37 cellular contexts compared by ENCODE assay signal in genomic region chr13:69035771-69036170, GRCh38.
"Had no signal": no experiment of that assay in that cellular context is flagged by ENCODE, and none has a peak within 500 bp of the region (broad histone marks: within the 10 kb centered on the region; RNA-seq: fewer than 3 reads in every experiment).

No MANE protein-coding gene starts in this region.

- H3K36me3 ChIP-seq: adrenal gland, ascending aorta, brain microvascular endothelial cell, breast epithelium, cardiac muscle cell had no signal

- H3K27ac ChIP-seq: adrenal gland, ascending aorta, body of pancreas, brain microvascular endothelial cell, breast epithelium, cardiac muscle cell had no signal

- H3K27ac Mint-ChIP-seq: activated naive CD4-positive, alpha-beta T cell treated with anti-CD3 and anti-CD28 coated beads for 36 hours; activated naive CD4-positive, alpha-beta T cell treated with anti-CD3 and anti-CD28 coated beads, Interleukin-2, amount 10 ng/mL, durations not matched to agents 7 days and 5 days; activated naive CD4-positive, alpha-beta T cell treated with anti-CD3 and anti-CD28 coated beads, Interleukin-2, amount 50 U/mL, for 24 hours; activated naive CD4-positive, alpha-beta T cell treated with anti-CD3 and anti-CD28 coated beads, Interleukin-2, amount 50 U/mL, for 72 hours; activated naive CD8-positive, alpha-beta T cell; activated naive CD8-positive, alpha-beta T cell treated with anti-CD3 and anti-CD28 coated beads for 36 hours; activated naive CD8-positive, alpha-beta T cell treated with anti-CD3 and anti-CD28 coated beads, Interleukin-2, amount 10 ng/mL, durations not matched to agents 7 days and 5 days; activated naive CD8-positive, alpha-beta T cell treated with anti-CD3 and anti-CD28 coated beads, Interleukin-2, amount 50 U/mL, for 24 hours; activated T-cell treated with anti-CD3 and anti-CD28 coated beads, Interleukin-2, amount 50 U/mL, for 24 hours; activated T-cell treated with anti-CD3 and anti-CD28 coated beads, Interleukin-2, amount 50 U/mL, for 72 hours; activated T-helper 1 cell treated with anti-CD3 and anti-CD28 coated beads, Interleukin-12 subunit alpha, Interleukin-12 subunit beta, Interleukin-2, Interleukin-4 antibody, amounts not matched to agents 30 ng/mL and 10 ng/mL and 1 ng/mL, durations not matched to agents 14 hours and 24 hours and 36 hours; activated T-helper 17 cell treated with anti-CD3 and anti-CD28 coated beads, Interleukin-2, amount 50 U/mL, for 72 hours; activated T-helper 2 cell treated with anti-CD3 and anti-CD28 coated beads, Interferon-gamma antibody, Interleukin-2, Interleukin-4, amounts not matched to agents 10 μg/mL and 5 μg/mL and 100 μg/mL, durations not matched to agents 14 hours and 24 hours and 36 hours; brain had no signal

- H3K9me3 Mint-ChIP-seq: activated naive CD4-positive, alpha-beta T cell treated with anti-CD3 and anti-CD28 coated beads for 36 hours; activated T-helper 17 cell treated with anti-CD3 and anti-CD28 coated beads, Interleukin-2, amount 50 U/mL, for 72 hours; brain had no signal

- H3K27me3 Mint-ChIP-seq: activated naive CD4-positive, alpha-beta T cell treated with anti-CD3 and anti-CD28 coated beads, Interleukin-2, amount 10 ng/mL, durations not matched to agents 7 days and 5 days; activated naive CD4-positive, alpha-beta T cell treated with anti-CD3 and anti-CD28 coated beads, Interleukin-2, amount 50 U/mL, for 24 hours; activated naive CD8-positive, alpha-beta T cell; activated naive CD8-positive, alpha-beta T cell treated with anti-CD3 and anti-CD28 coated beads for 36 hours; activated naive CD8-positive, alpha-beta T cell treated with anti-CD3 and anti-CD28 coated beads, Interleukin-2, amount 10 ng/mL, durations not matched to agents 7 days and 5 days; activated naive CD8-positive, alpha-beta T cell treated with anti-CD3 and anti-CD28 coated beads, Interleukin-2, amount 50 U/mL, for 24 hours; activated T-cell treated with anti-CD3 and anti-CD28 coated beads, Interleukin-2, amount 50 U/mL, for 24 hours; activated T-helper 17 cell treated with anti-CD3 and anti-CD28 coated beads, Interleukin-2, amount 50 U/mL, for 72 hours; central memory CD8-positive, alpha-beta T cell had no signal

- H3K4me1 ChIP-seq: adrenal gland, ascending aorta, body of pancreas, breast epithelium had no signal

- H3K9me3 ChIP-seq: adrenal gland, ascending aorta, body of pancreas, breast epithelium had no signal

- ATAC-seq: activated naive CD4-positive, alpha-beta T cell treated with anti-CD3 and anti-CD28 coated beads, Interleukin-2, amount 50 U/mL, for 72 hours; activated naive CD8-positive, alpha-beta T cell treated with anti-CD3 and anti-CD28 coated beads, Interleukin-2, amount 50 U/mL, for 24 hours; activated T-cell treated with anti-CD3 and anti-CD28 coated beads, Interleukin-2, amount 50 U/mL, for 4 hours; activated T-cell treated with anti-CD3 and anti-CD28 coated beads, Interleukin-2, amount 50 U/mL, for 72 hours; activated T-helper 17 cell treated with anti-CD3 and anti-CD28 coated beads, Interleukin-2, amount 50 U/mL, for 72 hours; body of pancreas had no signal

- H3K36me3 Mint-ChIP-seq: activated naive CD4-positive, alpha-beta T cell treated with anti-CD3 and anti-CD28 coated beads, Interleukin-2, amount 10 ng/mL, durations not matched to agents 7 days and 5 days; activated naive CD4-positive, alpha-beta T cell treated with anti-CD3 and anti-CD28 coated beads, Interleukin-2, amount 50 U/mL, for 24 hours; activated naive CD4-positive, alpha-beta T cell treated with anti-CD3 and anti-CD28 coated beads, Interleukin-2, amount 50 U/mL, for 72 hours; activated naive CD8-positive, alpha-beta T cell; activated naive CD8-positive, alpha-beta T cell treated with anti-CD3 and anti-CD28 coated beads for 36 hours; activated naive CD8-positive, alpha-beta T cell treated with anti-CD3 and anti-CD28 coated beads, Interleukin-2, amount 10 ng/mL, durations not matched to agents 7 days and 5 days; brain had no signal

- H3K4me3 ChIP-seq: adrenal gland, ascending aorta, body of pancreas, breast epithelium, cardiac muscle cell had no signal

- DNase-seq: activated effector memory CD4-positive, alpha-beta T cell treated with anti-CD3 and anti-CD28 coated beads, Interleukin-2, amount 50 U/mL, for 16 hours; activated effector memory CD4-positive, alpha-beta T cell treated with Interleukin-2 at 50 U/mL for 16 hours; activated gamma-delta T cell; activated gamma-delta T cell treated with Interleukin-2 at 50 U/mL for 16 hours; activated naive CD4-positive, alpha-beta T cell; activated naive CD4-positive, alpha-beta T cell treated with anti-CD3 and anti-CD28 coated beads for 36 hours; activated naive CD4-positive, alpha-beta T cell treated with anti-CD3 and anti-CD28 coated beads, Interleukin-2, amount 10 ng/mL, durations not matched to agents 7 days and 5 days; activated naive CD4-positive, alpha-beta T cell treated with anti-CD3 and anti-CD28 coated beads, Interleukin-2, amount 50 U/mL, for 16 hours; activated naive CD4-positive, alpha-beta T cell treated with Interleukin-2 at 50 U/mL for 16 hours; activated naive CD8-positive, alpha-beta T cell treated with anti-CD3 and anti-CD28 coated beads for 36 hours; activated naive CD8-positive, alpha-beta T cell treated with anti-CD3 and anti-CD28 coated beads, Interleukin-2, amount 10 ng/mL, durations not matched to agents 7 days and 5 days; activated naive CD8-positive, alpha-beta T cell treated with anti-CD3 and anti-CD28 coated beads, Interleukin-2, amount 50 U/mL, for 24 hours; activated T-cell treated with anti-CD3 and anti-CD28 coated beads, Interleukin-2, amount 50 U/mL, for 24 hours; activated T-cell treated with anti-CD3 and anti-CD28 coated beads, Interleukin-2, amount 50 U/mL, for 4 hours; activated T-cell treated with anti-CD3 and anti-CD28 coated beads, Interleukin-2, amount 50 U/mL, for 48 hours; activated T-cell treated with anti-CD3 and anti-CD28 coated beads, Interleukin-2, amount 50 U/mL, for 72 hours; adrenal gland; amniotic stem cell; amygdala; anterior cingulate cortex; aorta; body of pancreas; brain microvascular endothelial cell; caudate nucleus; central memory CD4-positive, alpha-beta T cell; cerebellar nuclear complex had no signal

- H3K4me1 Mint-ChIP-seq: activated naive CD4-positive, alpha-beta T cell treated with anti-CD3 and anti-CD28 coated beads, Interleukin-2, amount 10 ng/mL, durations not matched to agents 7 days and 5 days; activated naive CD4-positive, alpha-beta T cell treated with anti-CD3 and anti-CD28 coated beads, Interleukin-2, amount 50 U/mL, for 24 hours; activated naive CD8-positive, alpha-beta T cell treated with anti-CD3 and anti-CD28 coated beads for 36 hours; activated naive CD8-positive, alpha-beta T cell treated with anti-CD3 and anti-CD28 coated beads, Interleukin-2, amount 10 ng/mL, durations not matched to agents 7 days and 5 days; activated naive CD8-positive, alpha-beta T cell treated with anti-CD3 and anti-CD28 coated beads, Interleukin-2, amount 50 U/mL, for 24 hours; activated T-helper 17 cell treated with anti-CD3 and anti-CD28 coated beads, Interleukin-2, amount 50 U/mL, for 72 hours; brain; central memory CD8-positive, alpha-beta T cell had no signal

- H3K4me3 Mint-ChIP-seq: activated naive CD4-positive, alpha-beta T cell treated with anti-CD3 and anti-CD28 coated beads for 36 hours; activated naive CD4-positive, alpha-beta T cell treated with anti-CD3 and anti-CD28 coated beads, Interleukin-2, amount 10 ng/mL, durations not matched to agents 7 days and 5 days; activated naive CD4-positive, alpha-beta T cell treated with anti-CD3 and anti-CD28 coated beads, Interleukin-2, amount 50 U/mL, for 24 hours; activated naive CD8-positive, alpha-beta T cell; activated naive CD8-positive, alpha-beta T cell treated with anti-CD3 and anti-CD28 coated beads for 36 hours; activated naive CD8-positive, alpha-beta T cell treated with anti-CD3 and anti-CD28 coated beads, Interleukin-2, amount 10 ng/mL, durations not matched to agents 7 days and 5 days; activated naive CD8-positive, alpha-beta T cell treated with anti-CD3 and anti-CD28 coated beads, Interleukin-2, amount 50 U/mL, for 24 hours; activated T-cell treated with anti-CD3 and anti-CD28 coated beads, Interleukin-2, amount 50 U/mL, for 24 hours; activated T-cell treated with anti-CD3 and anti-CD28 coated beads, Interleukin-2, amount 50 U/mL, for 4 hours; activated T-cell treated with anti-CD3 and anti-CD28 coated beads, Interleukin-2, amount 50 U/mL, for 72 hours; activated T-helper 1 cell treated with anti-CD3 and anti-CD28 coated beads, Interleukin-12 subunit alpha, Interleukin-12 subunit beta, Interleukin-2, Interleukin-4 antibody, amounts not matched to agents 30 ng/mL and 10 ng/mL and 1 ng/mL, durations not matched to agents 14 hours and 24 hours and 36 hours; activated T-helper 17 cell treated with anti-CD3 and anti-CD28 coated beads, Interleukin-2, amount 50 U/mL, for 72 hours; brain; central memory CD8-positive, alpha-beta T cell had no signal
